In genomic region chr1:246828818-246829217, GRCh38 we compare ENCODE assay signal across 23 cellular contexts.
"Had no signal": no experiment of that assay in that cellular context is flagged by ENCODE, and none has a peak within 500 bp of the region (broad histone marks: within the 10 kb centered on the region; RNA-seq: fewer than 3 reads in every experiment).

No MANE protein-coding gene starts in this region.

- H3K9me3 ChIP-seq: colonic mucosa, gastrocnemius medialis had no signal

- ATAC-seq: activated T-cell treated with anti-CD3 and anti-CD28 coated beads, Interleukin-2, amount 50 U/mL, for 72 hours; effector memory CD8-positive, alpha-beta T cell; esophagus mucosa; gastrocnemius medialis; natural killer cell; stimulated activated naive B cell treated with anti-CD40 and anti-IgM and Interleukin-4, amounts not matched to agents 10 μg/mL and 1 μg/mL and 100 μg/mL, for 72 hours had no signal

- H3K27ac ChIP-seq: colonic mucosa, dorsolateral prefrontal cortex, gastrocnemius medialis, left ventricle myocardium inferior, transverse colon had no signal

- H3K4me3 Mint-ChIP-seq: activated CD4-positive, alpha-beta memory T cell treated with anti-CD3 and anti-CD28 coated beads, Interleukin-2, amount 10 ng/mL, durations not matched to agents 7 days and 5 days; activated naive CD4-positive, alpha-beta T cell treated with anti-CD3 and anti-CD28 coated beads for 36 hours; activated naive CD8-positive, alpha-beta T cell treated with anti-CD3 and anti-CD28 coated beads, Interleukin-2, amount 10 ng/mL, durations not matched to agents 7 days and 5 days; activated T-cell treated with anti-CD3 and anti-CD28 coated beads, Interleukin-2, amount 50 U/mL, for 72 hours; effector memory CD8-positive, alpha-beta T cell; natural killer cell; stimulated activated naive B cell treated with anti-CD40 and anti-IgM and Interleukin-4, amounts not matched to agents 10 μg/mL and 1 μg/mL and 100 μg/mL, for 72 hours had no signal

- H3K4me3 ChIP-seq: colonic mucosa, dorsolateral prefrontal cortex, gastrocnemius medialis, left ventricle myocardium inferior, transverse colon had no signal

- H3K4me1 Mint-ChIP-seq: activated CD4-positive, alpha-beta memory T cell treated with anti-CD3 and anti-CD28 coated beads, Interleukin-2, amount 10 ng/mL, durations not matched to agents 7 days and 5 days; activated naive CD8-positive, alpha-beta T cell treated with anti-CD3 and anti-CD28 coated beads, Interleukin-2, amount 10 ng/mL, durations not matched to agents 7 days and 5 days; stimulated activated naive B cell treated with anti-CD40 and anti-IgM and Interleukin-4, amounts not matched to agents 10 μg/mL and 1 μg/mL and 100 μg/mL, for 72 hours had no signal

- DNase-seq: activated CD4-positive, alpha-beta memory T cell treated with anti-CD3 and anti-CD28 coated beads, Interleukin-2, amount 10 ng/mL, durations not matched to agents 7 days and 5 days; activated CD4-positive, alpha-beta T cell treated with anti-CD3 and anti-CD28 coated beads for 48 hours; activated effector memory CD4-positive, alpha-beta T cell treated with Interleukin-2 at 50 U/mL for 16 hours; activated naive CD4-positive, alpha-beta T cell treated with anti-CD3 and anti-CD28 coated beads for 36 hours; activated naive CD8-positive, alpha-beta T cell treated with anti-CD3 and anti-CD28 coated beads, Interleukin-2, amount 10 ng/mL, durations not matched to agents 7 days and 5 days; activated T-cell treated with anti-CD3 and anti-CD28 coated beads, Interleukin-2, amount 50 U/mL, for 72 hours; amygdala; colonic mucosa; dorsolateral prefrontal cortex; effector memory CD8-positive, alpha-beta T cell; gastrocnemius medialis; hippocampal formation; left ventricle myocardium inferior; mammary epithelial cell; midbrain; natural killer cell; retina; stimulated activated CD4-positive, alpha-beta T cell treated with anti-CD3 and anti-CD28 coated beads, Interleukin-2, amount 100 ng/mL, for 48 hours; stimulated activated CD8-positive, alpha-beta memory T cell treated with anti-CD3 and anti-CD28 coated beads, Interleukin-4, amount 100 ng/mL, for 48 hours; stimulated activated naive B cell treated with anti-CD40 and anti-IgM and Interleukin-4, amounts not matched to agents 10 μg/mL and 1 μg/mL and 100 μg/mL, for 72 hours; transverse colon had no signal

- H3K27ac Mint-ChIP-seq: activated CD4-positive, alpha-beta memory T cell treated with anti-CD3 and anti-CD28 coated beads, Interleukin-2, amount 10 ng/mL, durations not matched to agents 7 days and 5 days; activated naive CD4-positive, alpha-beta T cell treated with anti-CD3 and anti-CD28 coated beads for 36 hours; activated naive CD8-positive, alpha-beta T cell treated with anti-CD3 and anti-CD28 coated beads, Interleukin-2, amount 10 ng/mL, durations not matched to agents 7 days and 5 days; activated T-cell treated with anti-CD3 and anti-CD28 coated beads, Interleukin-2, amount 50 U/mL, for 72 hours; effector memory CD8-positive, alpha-beta T cell; natural killer cell; progenitor cell of endocrine pancreas; stimulated activated naive B cell treated with anti-CD40 and anti-IgM and Interleukin-4, amounts not matched to agents 10 μg/mL and 1 μg/mL and 100 μg/mL, for 72 hours had no signal

- H3K27me3 ChIP-seq: colonic mucosa, dorsolateral prefrontal cortex, gastrocnemius medialis, transverse colon had no signal

- H3K36me3 ChIP-seq: colonic mucosa, gastrocnemius medialis, left ventricle myocardium inferior, transverse colon had no signal

- H3K27me3 Mint-ChIP-seq: activated CD4-positive, alpha-beta memory T cell treated with anti-CD3 and anti-CD28 coated beads, Interleukin-2, amount 10 ng/mL, durations not matched to agents 7 days and 5 days; progenitor cell of endocrine pancreas; stimulated activated naive B cell treated with anti-CD40 and anti-IgM and Interleukin-4, amounts not matched to agents 10 μg/mL and 1 μg/mL and 100 μg/mL, for 72 hours had no signal

- H3K4me1 ChIP-seq: colonic mucosa, gastrocnemius medialis, transverse colon had no signal
